ENCODE assay signal across 22 cellular contexts in genomic region chr2:216554286-216554685, GRCh38. TPM values are rescaled to one million over a fixed set of nuclear protein-coding genes. Genes with fewer than 3 reads are reported as not detected.
A peak's percentile ranks its signal among the peaks of the same experiment; 100 is the strongest.
DNase-seq lines count a peak whose midpoint lies in the region; ATAC-seq lines count a peak whose summit lies in the region.
"Had no signal": no experiment of that assay in that cellular context is flagged by ENCODE, and none has a peak within 500 bp of the region (broad histone marks: within the 10 kb centered on the region; RNA-seq: fewer than 3 reads in every experiment).

No MANE protein-coding gene starts in this region.

- ATAC-seq in HG03175 (IDR thresholded peaks at IDR 0.05; ENCODE audit: unreplicated experiment) (peak; percentile 75), HG02588 (IDR thresholded peaks at IDR 0.05; ENCODE audit: unreplicated experiment) (no peak)
- ATAC-seq in effector memory CD8-positive, alpha-beta T cell (replicated peaks) = peak; percentile 92
- ATAC-seq: T-helper 17 cell, WTC11 had no signal

- H3K9ac ChIP-seq in skeletal muscle satellite cell (ENCODE audit: low read depth, low read length) = peak overlapping the region; percentile 63
- H3K9ac ChIP-seq: parathyroid adenoma had no signal

- H3K36me3 Mint-ChIP-seq in effector memory CD8-positive, alpha-beta T cell (ENCODE audit: insufficient read depth) = peaks cover 2% of the 10 kb centered on the region
- H3K36me3 Mint-ChIP-seq: WTC11 had no signal

- peak; percentile 33 for DNase-seq in NK-92 treated with Interleukin-12 subunit alpha and Interleukin-12 subunit beta, amount 100 ng/mL, for 24 hours (lab: John Stamatoyannopoulos, UW)
- DNase-seq in NK-92 (lab: John Stamatoyannopoulos, UW; ENCODE audit: unreplicated experiment) = no peak
- peak in 2 of 3 experiments; percentile 14 to 18 for DNase-seq in effector memory CD8-positive, alpha-beta T cell
- DNase-seq in EL = no peak
- no peak for DNase-seq in activated CD8-positive, alpha-beta memory T cell treated with anti-CD3 and anti-CD28 coated beads, Interleukin-2, amount 50 U/mL, for 4 hours
- DNase-seq: adrenal gland, GDM1, heart right ventricle, KG1, lower lobe of right lung, NCI-H2081 treated with DMSO at 0.1 percent for 48 hours, NCI-H524 treated with DMSO at 0.1 percent for 48 hours, SHP77, T-helper 17 cell, transverse colon had no signal

- H3K27ac Mint-ChIP-seq in effector memory CD8-positive, alpha-beta T cell = peak overlapping the region; percentile 67 to 80
- H3K27ac Mint-ChIP-seq: B cell, T-helper 17 cell had no signal

- H3K9me3 ChIP-seq in skeletal muscle satellite cell (replicated peaks; ENCODE audit: low read length) = no peaks in the 10 kb centered on the region
- H3K9me3 ChIP-seq: adrenal gland, heart right ventricle, lower lobe of right lung, transverse colon had no signal

- no peak overlapping the region for H3K4me2 ChIP-seq in skeletal muscle satellite cell (ENCODE audit: low read length)

- H3K4me3 Mint-ChIP-seq in effector memory CD8-positive, alpha-beta T cell = peak overlapping the region; percentile 62 to 63
- H3K4me3 Mint-ChIP-seq: B cell, T-helper 17 cell, WTC11 had no signal

- H3K4me1 ChIP-seq in skeletal muscle satellite cell (ENCODE audit: control insufficient read depth, insufficient read depth, low read length) = peaks cover 61% of the 10 kb centered on the region
- H3K4me1 ChIP-seq: parathyroid adenoma had no signal

- H3K4me3 ChIP-seq in skeletal muscle satellite cell (ENCODE audit: low read length) = no peak overlapping the region
- H3K4me3 ChIP-seq: adrenal gland, heart right ventricle, lower lobe of right lung, skin epidermis, transverse colon had no signal

- H3K9me3 Mint-ChIP-seq in effector memory CD8-positive, alpha-beta T cell = no peaks in the 10 kb centered on the region
- H3K9me3 Mint-ChIP-seq: WTC11 had no signal

- no peaks in the 10 kb centered on the region for H3K36me3 ChIP-seq in skeletal muscle satellite cell (ENCODE audit: insufficient read depth, low read length)
- H3K36me3 ChIP-seq: adrenal gland, heart right ventricle, lower lobe of right lung, transverse colon had no signal

- no peaks in the 10 kb centered on the region for H3K27me3 ChIP-seq in skeletal muscle satellite cell (ENCODE audit: control insufficient read depth, insufficient read depth, low read length)
- H3K27me3 ChIP-seq: adrenal gland, heart right ventricle, transverse colon had no signal

- peaks cover 0 to 11% of the 10 kb centered on the region in 2 donors for H3K27me3 Mint-ChIP-seq in effector memory CD8-positive, alpha-beta T cell

- H3K4me1 Mint-ChIP-seq in effector memory CD8-positive, alpha-beta T cell (ENCODE audit: low read depth in 2 of 2) = peaks cover 18 to 27% of the 10 kb centered on the region in 2 donors
- H3K4me1 Mint-ChIP-seq: B cell, T-helper 17 cell had no signal

RNA-seq across cellular contexts. Expression of gene RPL37A, which starts 55.6 kb away (rescaled TPM):
- 984 and 1,810 TPM in 2 replicates for total RNA-seq in skeletal muscle satellite cell (2012; rRNA removed)

Comparison
In these comparisons a context has a peak if more than half of its experiments do, and no peak if none do; other contexts are left out.
1. DNase-seq: peak in NK-92 treated with Interleukin-12 subunit alpha and Interleukin-12 subunit beta, amount 100 ng/mL, for 24 hours (single experiment) and effector memory CD8-positive, alpha-beta T cell (2 of 3); none in NK-92 (single experiment), EL (single experiment) and activated CD8-positive, alpha-beta memory T cell treated with anti-CD3 and anti-CD28 coated beads, Interleukin-2, amount 50 U/mL, for 4 hours (single experiment).